Comparison of ENCODE assay signal across 11 cellular contexts in the genomic region with DNA sequence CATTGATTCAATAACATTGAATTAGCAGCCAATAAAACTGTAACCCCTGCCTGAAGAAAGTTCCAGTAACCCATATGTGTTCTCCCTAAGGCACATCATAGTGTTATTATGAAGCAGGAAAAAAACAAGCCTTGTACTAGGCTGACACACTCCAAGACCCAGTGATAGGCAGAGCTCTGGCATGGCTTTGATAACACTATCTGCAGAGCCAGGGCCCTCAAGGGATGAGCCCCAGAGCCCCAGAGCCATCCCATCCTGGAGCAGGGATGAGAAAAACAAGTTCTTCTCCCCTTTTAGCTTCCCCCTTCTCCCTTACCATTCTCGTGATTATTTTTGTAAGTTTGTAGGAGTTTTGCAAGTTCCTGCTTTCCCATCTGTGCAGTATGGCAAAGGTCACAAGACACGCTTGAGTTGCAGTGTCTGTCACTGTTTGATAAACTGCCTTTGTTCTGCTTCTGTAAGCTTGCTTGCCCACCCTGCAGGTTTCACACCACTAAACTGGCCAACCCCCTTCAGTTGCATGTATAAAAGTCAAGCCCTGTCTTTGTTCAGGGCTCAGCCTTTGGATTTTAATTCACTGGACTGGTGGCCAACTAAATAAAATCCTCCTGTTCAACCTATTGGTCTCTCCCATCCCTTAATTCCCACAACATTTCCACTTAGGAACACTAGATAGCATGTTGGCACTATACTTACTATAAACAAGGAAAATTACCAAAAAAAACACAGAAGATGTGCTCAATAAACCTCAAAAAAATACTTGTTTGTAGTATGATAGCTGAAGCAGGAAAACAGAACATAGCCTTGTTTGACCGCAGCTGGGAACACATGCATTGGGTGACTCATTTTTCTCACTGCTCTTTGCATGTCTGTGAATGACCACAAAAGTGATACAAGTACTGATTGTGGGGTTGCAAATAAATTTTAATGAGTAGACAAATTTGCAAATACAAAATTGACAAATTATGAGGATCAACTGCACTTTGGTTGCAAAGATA. TPM values are rescaled to one million over a fixed set of nuclear protein-coding genes. Genes with fewer than 3 reads are reported as not detected.
DNase-seq lines count a peak whose midpoint lies in the region; ATAC-seq and TF ChIP-seq lines count a peak whose summit lies in the region.
"Had no signal": no experiment of that assay in that cellular context is flagged by ENCODE, and none has a peak within 500 bp of the region (broad histone marks: within the 10 kb centered on the region; RNA-seq: fewer than 3 reads in every experiment).

No MANE protein-coding gene starts in this region.

- TF ChIP-seq CTCF in fibroblast of the aortic adventitia (IDR thresholded peaks at IDR 0.05; ENCODE audit: insufficient read depth, low read length): no peak
- no peak for TF ChIP-seq CTCF in progenitor cell of endocrine pancreas (IDR thresholded peaks at IDR 0.05; ENCODE audit: unreplicated experiment)
- no peak for TF ChIP-seq CTCF in uterus (IDR thresholded peaks at IDR 0.05)

- no peak overlapping the region for H3K4me3 Mint-ChIP-seq in progenitor cell of endocrine pancreas (ENCODE audit: low read depth)
- H3K4me3 Mint-ChIP-seq: activated T-cell treated with anti-CD3 and anti-CD28 coated beads, Interleukin-2, amount 50 U/mL, for 72 hours had no signal

- no peak overlapping the region for H3K27ac ChIP-seq in uterus

- H3K4me3 ChIP-seq in fibroblast of the aortic adventitia (ENCODE audit: low read depth, low read length) (no peak overlapping the region), uterus (no peak overlapping the region)

- no peaks in the 10 kb centered on the region for H3K4me1 ChIP-seq in uterus

- intact Hi-C loops in uterus (cut with DNase I; ENCODE audit: low total_unique reads): no loop called here

- DNase-seq in EL: peak; percentile 77
- DNase-seq in NOMO-1 (lab: John Stamatoyannopoulos, UW; ENCODE audit: unreplicated experiment in 2 of 2): peak; percentile 51 to 76
- peak; percentile 33 for DNase-seq in fibroblast of the aortic adventitia (ENCODE audit: low read depth)
- no peak for DNase-seq in progenitor cell of endocrine pancreas (ENCODE audit: low spot score, unreplicated experiment)
- no peak for DNase-seq in COLO668 (lab: John Stamatoyannopoulos, UW; ENCODE audit: unreplicated experiment)
- DNase-seq in uterus: no peak
- DNase-seq: activated T-cell treated with anti-CD3 and anti-CD28 coated beads, Interleukin-2, amount 50 U/mL, for 72 hours; DMS79 treated with DMSO at 0.1 percent for 48 hours had no signal

- TF ChIP-seq POLR2A in uterus (IDR thresholded peaks at IDR 0.05): no peak

- no peaks in the 10 kb centered on the region for H3K27me3 Mint-ChIP-seq in progenitor cell of endocrine pancreas

- H3K9me3 ChIP-seq in uterus: no peaks in the 10 kb centered on the region

- no peaks in the 10 kb centered on the region for H3K4me1 Mint-ChIP-seq in progenitor cell of endocrine pancreas (ENCODE audit: low read depth)

- peaks cover 7% of the 10 kb centered on the region for H3K9me3 Mint-ChIP-seq in progenitor cell of endocrine pancreas (ENCODE audit: low read depth)

- H3K27me3 ChIP-seq in uterus: no peaks in the 10 kb centered on the region

- ATAC-seq in GM21825 (IDR thresholded peaks at IDR 0.05; ENCODE audit: unreplicated experiment) (peak; percentile 53), HG03039 (IDR thresholded peaks at IDR 0.05; ENCODE audit: unreplicated experiment) (no peak)
- ATAC-seq: activated T-cell treated with anti-CD3 and anti-CD28 coated beads, Interleukin-2, amount 50 U/mL, for 72 hours; Panc1 had no signal

- H3K36me3 Mint-ChIP-seq in progenitor cell of endocrine pancreas (ENCODE audit: insufficient read depth): peaks cover 3% of the 10 kb centered on the region

- no peaks in the 10 kb centered on the region for H3K36me3 ChIP-seq in uterus

- H3K27ac Mint-ChIP-seq in progenitor cell of endocrine pancreas: no peak overlapping the region
- H3K27ac Mint-ChIP-seq: activated T-cell treated with anti-CD3 and anti-CD28 coated beads, Interleukin-2, amount 50 U/mL, for 72 hours had no signal

RNA-seq across cellular contexts. Expression of gene GUCY1A2, which starts 22.5 kb away (rescaled TPM):
- 1.1 and 1.6 TPM in 2 replicates for total RNA-seq in fibroblast of the aortic adventitia (ENCODE audit: low replicate concordance)
- 36.5 and 38.5 TPM in 2 replicates for total RNA-seq in progenitor cell of endocrine pancreas
- total RNA-seq in uterus: 100 to 1,000 TPM in 1 of 4 donors, 10 to 100 TPM in 3; 22.6 to 147 (median 71.3) TPM
- total RNA-seq: activated T-cell treated with anti-CD3 and anti-CD28 coated beads, Interleukin-2, amount 50 U/mL, for 72 hours had no signal

Comparison
In these comparisons a context has a peak if more than half of its experiments do, and no peak if none do; other contexts are left out.
1. DNase-seq: peak in EL (single experiment), NOMO-1 (2 of 2) and fibroblast of the aortic adventitia (single experiment); none in progenitor cell of endocrine pancreas (single experiment), COLO668 (single experiment) and uterus (0 of 2).